ENCODE assay signal across 8 cellular contexts in the genomic region with DNA sequence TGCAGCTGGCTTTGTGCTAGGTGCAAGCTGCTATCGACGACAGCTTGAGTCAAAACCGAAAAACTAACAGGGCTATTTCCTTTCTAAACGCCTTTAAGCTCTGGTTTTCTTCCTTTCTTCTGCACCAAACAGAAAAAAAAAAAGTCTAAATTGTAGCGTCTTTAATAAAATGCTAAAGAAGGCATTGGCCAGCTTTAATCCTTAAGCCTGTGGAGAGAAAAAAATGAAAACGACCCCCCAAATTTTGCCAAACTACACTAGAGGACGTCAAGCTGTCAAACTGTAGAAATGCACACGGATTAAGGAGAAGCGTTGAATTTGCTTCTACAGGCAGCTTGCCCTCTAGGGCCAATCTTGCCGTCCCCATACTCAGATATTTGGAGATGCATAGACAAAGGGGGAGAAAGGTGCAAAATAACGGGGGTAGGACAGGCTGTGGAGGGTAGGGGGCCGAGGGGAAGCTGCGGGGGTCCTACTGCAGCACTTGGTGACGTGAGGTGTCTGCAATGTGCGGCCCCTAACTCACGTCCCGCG. TPM values are rescaled to one million over a fixed set of nuclear protein-coding genes. Genes with fewer than 3 reads are reported as not detected.
A peak's percentile ranks its signal among the peaks of the same experiment; 100 is the strongest.
DNase-seq lines count a peak whose midpoint lies in the region; TF ChIP-seq lines count a peak whose summit lies in the region.

No MANE protein-coding gene starts in this region.

- H3K4ac ChIP-seq in mesendoderm (ENCODE audit: low read depth, low read length), result no peak overlapping the region

- no peak overlapping the region for H3K18ac ChIP-seq in mesendoderm (ENCODE audit: low read length)

- H2BK5ac ChIP-seq in mesendoderm (ENCODE audit: low read length), result no peak overlapping the region

- DNase-seq in HFF-Myc (ENCODE audit: extremely low read depth, low read depth) (no peak), mesendoderm (no peak), iPS-NIHi11 (ENCODE audit: low spot score) (no peak), GM13977 (ENCODE audit: low spot score) (no peak), erythroblast (lab: John Stamatoyannopoulos, UW) (no peak), NK-92 (lab: John Stamatoyannopoulos, UW; ENCODE audit: unreplicated experiment) (no peak)

- H3K27ac Mint-ChIP-seq in activated naive CD8-positive, alpha-beta T cell, result peak overlapping the region; percentile 16

- no peak for TF ChIP-seq POLR2A in erythroblast (IDR thresholded peaks at IDR 0.05; ENCODE audit: low read length)

- no peak overlapping the region for H2BK15ac ChIP-seq in mesendoderm (replicated peaks; ENCODE audit: low read depth)

- H3K36me3 ChIP-seq in DOHH2 (ENCODE audit: control insufficient read depth, low read length), result no peaks in the 10 kb centered on the region
- H3K36me3 ChIP-seq in mesendoderm (ENCODE audit: control insufficient read depth, insufficient read depth, low read length), result no peaks in the 10 kb centered on the region

- peak overlapping the region; percentile 76 for H3K56ac ChIP-seq in mesendoderm (ENCODE audit: low read length)

- no peak overlapping the region for H4K8ac ChIP-seq in mesendoderm (ENCODE audit: low read depth, low read length)

- H2AK5ac ChIP-seq in mesendoderm (ENCODE audit: low read length), result no peak overlapping the region

- H3K4me3 Mint-ChIP-seq in activated naive CD8-positive, alpha-beta T cell, result peak overlapping the region; percentile 86

- no peak overlapping the region for H3K23ac ChIP-seq in mesendoderm (ENCODE audit: low read length)

- H3K27me3 ChIP-seq in DOHH2 (ENCODE audit: control insufficient read depth, low read length), result peaks cover 21% of the 10 kb centered on the region
- peaks cover 32% of the 10 kb centered on the region for H3K27me3 ChIP-seq in mesendoderm (ENCODE audit: insufficient read depth, low read length, poor library complexity)

- TF ChIP-seq CTCF in DOHH2 (IDR thresholded peaks at IDR 0.05; ENCODE audit: low read depth, low read length, poor library complexity, severe bottlenecking) (no peak), HFF-Myc (IDR thresholded peaks at IDR 0.05; ENCODE audit: low read depth, low read length, missing control alignments) (no peak), GM13977 (IDR thresholded peaks at IDR 0.05; ENCODE audit: extremely low read depth, insufficient read depth, missing control alignments) (no peak)

- H4K5ac ChIP-seq in mesendoderm (ENCODE audit: low read length), result no peak overlapping the region

- H2BK120ac ChIP-seq in mesendoderm (ENCODE audit: low read depth, low read length), result no peak overlapping the region

- H3K27me3 Mint-ChIP-seq in activated naive CD8-positive, alpha-beta T cell, result peaks cover 39% of the 10 kb centered on the region

- H3K4me2 ChIP-seq in DOHH2 (ENCODE audit: low read length), result peak overlapping the region; percentile 67
- H3K4me2 ChIP-seq in mesendoderm (ENCODE audit: low read length), result peak overlapping the region; percentile 93

- WGBS in mesendoderm (ENCODE audit: extremely low coverage, insufficient coverage, low lambda C conversion rate), result no CpG with 5 or more reads among the region's 18 CpGs

- H4K20me1 ChIP-seq in DOHH2 (ENCODE audit: control insufficient read depth, insufficient read depth, low read depth, low read length), result no peaks in the 10 kb centered on the region

- in situ Hi-C loops in GM13977 (cut with MboI; ENCODE audit: low pct_unique_long_range_greater_than_20kb, low sequenced_read_pairs, unreplicated experiment), result no loop called here

- H3K9ac ChIP-seq in mesendoderm (ENCODE audit: low read length), result peak overlapping the region; percentile 51

- H3K36me3 Mint-ChIP-seq in activated naive CD8-positive, alpha-beta T cell, result peaks cover 2% of the 10 kb centered on the region

- no peaks in the 10 kb centered on the region; the same call in 1 of the 2 replicates for H3K79me2 ChIP-seq in DOHH2 (ENCODE audit: control insufficient read depth, low read length)
- H3K79me2 ChIP-seq in mesendoderm (ENCODE audit: control insufficient read depth, insufficient read depth, low read length), result no peaks in the 10 kb centered on the region

- H3K4me1 Mint-ChIP-seq in activated naive CD8-positive, alpha-beta T cell (ENCODE audit: low read depth), result peaks cover 28% of the 10 kb centered on the region

- H3K9me2 ChIP-seq in DOHH2 (replicated peaks; ENCODE audit: control insufficient read depth, low read length), result no peaks in the 10 kb centered on the region

- H3K4me3 ChIP-seq in DOHH2 (ENCODE audit: low read length), result peak overlapping the region; percentile 66
- H3K4me3 ChIP-seq in HFF-Myc (replicated peaks; ENCODE audit: low read depth, low read length), result peak overlapping the region; percentile 30
- peak overlapping the region; percentile 45 for H3K4me3 ChIP-seq in mesendoderm (ENCODE audit: low read length)

- H3K9me3 ChIP-seq in DOHH2 (ENCODE audit: control insufficient read depth, insufficient read depth, low read length), result no peaks in the 10 kb centered on the region

- peaks cover 3% of the 10 kb centered on the region for H3K9me3 Mint-ChIP-seq in activated naive CD8-positive, alpha-beta T cell (ENCODE audit: low read depth)

- H3K4me1 ChIP-seq in DOHH2 (ENCODE audit: control insufficient read depth, low read length) (peaks cover 20% of the 10 kb centered on the region), mesendoderm (ENCODE audit: control insufficient read depth, low read depth, low read length) (peaks cover 3% of the 10 kb centered on the region)

- peaks cover 9% of the 10 kb centered on the region; the same call in 1 of the 2 replicates for H3F3A ChIP-seq in DOHH2 (ENCODE audit: control insufficient read depth, insufficient read depth)

- H3K79me1 ChIP-seq in mesendoderm (ENCODE audit: low read length), result no peaks in the 10 kb centered on the region

- H3K27ac ChIP-seq in DOHH2 (ENCODE audit: low read depth, low read length) (peak overlapping the region; percentile 61), mesendoderm (ENCODE audit: low read depth, low read length) (no peak overlapping the region)

RNA-seq across cellular contexts. Expression of a gene that starts 1.5 kb away (rescaled TPM):
- 0.25 TPM for polyA plus RNA-seq in mesendoderm (2013, experiment 1 of 2)
- polyA plus RNA-seq in mesendoderm (2013, experiment 2 of 2), result 0.25 TPM
